ENCODE assay signal across 1 cellular context in genomic region chr12:71439362-71439612, GRCh38.
A peak's percentile ranks its signal among the peaks of the same experiment; 100 is the strongest.
TF ChIP-seq lines count a peak whose summit lies in the region.

No MANE protein-coding gene starts in this region.

TF ChIP-seq in HepG2, 621 proteins besides CTCF, POLR2A, EP300 and RAD21 (continued from another document and continues in another):
- TF ChIP-seq ZNF687 (CRISPR knock-in tag; IDR thresholded peaks at IDR 0.05) (no peak), SP4 (CRISPR knock-in tag; IDR thresholded peaks at IDR 0.05) (no peak), HDAC6 (IDR thresholded peaks at IDR 0.05; ENCODE audit: low read depth, low read length) (no peak), REPIN1 (CRISPR knock-in tag; IDR thresholded peaks at IDR 0.05; ENCODE audit: borderline replicate concordance, low read depth) (no peak), ZC3H13 (CRISPR knock-in tag; IDR thresholded peaks at IDR 0.05) (0 out of 2 replicates have a peak, but pooled peaks have one; percentile 49), ASH2L (IDR thresholded peaks at IDR 0.05; ENCODE audit: insufficient read length, low read depth, low read length) (peak; percentile 77), IKZF4 (CRISPR knock-in tag; IDR thresholded peaks at IDR 0.05; ENCODE audit: borderline replicate concordance, low read depth, not compliant biosample characterization) (no peak), FOXC1 (CRISPR knock-in tag; IDR thresholded peaks at IDR 0.05; ENCODE audit: borderline replicate concordance) (peak; percentile 3; the same call in 1 of the 2 replicates), KDM5B (CRISPR knock-in tag; IDR thresholded peaks at IDR 0.05; ENCODE audit: borderline replicate concordance) (no peak), ZNF724P (CRISPR knock-in tag; IDR thresholded peaks at IDR 0.05; ENCODE audit: borderline replicate concordance) (0 out of 2 replicates have a peak, but pooled peaks have one; percentile 69), ZNF780A (CRISPR knock-in tag; IDR thresholded peaks at IDR 0.05) (0 out of 2 replicates have a peak, but pooled peaks have one; percentile 35), ZNF383 (CRISPR knock-in tag; IDR thresholded peaks at IDR 0.05; ENCODE audit: borderline replicate concordance) (no peak), HNF1A (IDR thresholded peaks at IDR 0.05; ENCODE audit: low read depth) (no peak), HNF1A (CRISPR knock-in tag; IDR thresholded peaks at IDR 0.05; ENCODE audit: borderline replicate concordance) (0 out of 2 replicates have a peak, but pooled peaks have one; percentile 15), ZNF605 (CRISPR knock-in tag; IDR thresholded peaks at IDR 0.05) (peak; percentile 62; the same call in 1 of the 2 replicates), ATF1 (CRISPR knock-in tag; IDR thresholded peaks at IDR 0.05) (0 out of 2 replicates have a peak, but pooled peaks have one; percentile 36), GFI1 (CRISPR knock-in tag; IDR thresholded peaks at IDR 0.05; ENCODE audit: borderline replicate concordance) (0 out of 2 replicates have a peak, but pooled peaks have one; percentile 11), POLR2G (IDR thresholded peaks at IDR 0.05; ENCODE audit: low read depth, low read length) (no peak), HMG20A (CRISPR knock-in tag; IDR thresholded peaks at IDR 0.05; ENCODE audit: borderline replicate concordance) (no peak), NONO (IDR thresholded peaks at IDR 0.05) (no peak), NONO (CRISPR knock-in tag; conservative IDR thresholded peaks at IDR 0.05) (peak; percentile 17; the same call in 1 of the 2 replicates), SOX6 (IDR thresholded peaks at IDR 0.05) (no peak), SOX6 (CRISPR knock-in tag; IDR thresholded peaks at IDR 0.05) (0 out of 2 replicates have a peak, but pooled peaks have one; percentile 1), ZNF609 (CRISPR knock-in tag; IDR thresholded peaks at IDR 0.05; ENCODE audit: borderline replicate concordance) (0 out of 2 replicates have a peak, but pooled peaks have one; percentile 10), TEF (CRISPR knock-in tag; IDR thresholded peaks at IDR 0.05) (no peak), TCF7L2 (IDR thresholded peaks at IDR 0.05; ENCODE audit: low read depth, low read length) (0 out of 2 replicates have a peak, but pooled peaks have one; percentile 60), DR1 (CRISPR knock-in tag; IDR thresholded peaks at IDR 0.05) (no peak), SMAD9 (CRISPR knock-in tag; IDR thresholded peaks at IDR 0.05) (no peak)
- TF ChIP-seq, protein P1, sequence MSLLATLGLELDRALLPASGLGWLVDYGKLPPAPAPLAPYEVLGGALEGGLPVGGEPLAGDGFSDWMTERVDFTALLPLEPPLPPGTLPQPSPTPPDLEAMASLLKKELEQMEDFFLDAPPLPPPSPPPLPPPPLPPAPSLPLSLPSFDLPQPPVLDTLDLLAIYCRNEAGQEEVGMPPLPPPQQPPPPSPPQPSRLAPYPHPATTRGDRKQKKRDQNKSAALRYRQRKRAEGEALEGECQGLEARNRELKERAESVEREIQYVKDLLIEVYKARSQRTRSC (CRISPR knock-in tag; IDR thresholded peaks at IDR 0.05; ENCODE audit: low read depth): no peak
- TF ChIP-seq, protein P2, sequence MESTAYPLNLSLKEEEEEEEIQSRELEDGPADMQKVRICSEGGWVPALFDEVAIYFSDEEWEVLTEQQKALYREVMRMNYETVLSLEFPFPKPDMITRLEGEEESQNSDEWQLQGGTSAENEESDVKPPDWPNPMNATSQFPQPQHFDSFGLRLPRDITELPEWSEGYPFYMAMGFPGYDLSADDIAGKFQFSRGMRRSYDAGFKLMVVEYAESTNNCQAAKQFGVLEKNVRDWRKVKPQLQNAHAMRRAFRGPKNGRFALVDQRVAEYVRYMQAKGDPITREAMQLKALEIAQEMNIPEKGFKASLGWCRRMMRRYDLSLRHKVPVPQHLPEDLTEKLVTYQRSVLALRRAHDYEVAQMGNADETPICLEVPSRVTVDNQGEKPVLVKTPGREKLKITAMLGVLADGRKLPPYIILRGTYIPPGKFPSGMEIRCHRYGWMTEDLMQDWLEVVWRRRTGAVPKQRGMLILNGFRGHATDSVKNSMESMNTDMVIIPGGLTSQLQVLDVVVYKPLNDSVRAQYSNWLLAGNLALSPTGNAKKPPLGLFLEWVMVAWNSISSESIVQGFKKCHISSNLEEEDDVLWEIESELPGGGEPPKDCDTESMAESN (CRISPR knock-in tag; conservative IDR thresholded peaks at IDR 0.05): 0 out of 2 replicates have a peak, but pooled peaks have one; percentile 14
- TF ChIP-seq, protein P3, sequence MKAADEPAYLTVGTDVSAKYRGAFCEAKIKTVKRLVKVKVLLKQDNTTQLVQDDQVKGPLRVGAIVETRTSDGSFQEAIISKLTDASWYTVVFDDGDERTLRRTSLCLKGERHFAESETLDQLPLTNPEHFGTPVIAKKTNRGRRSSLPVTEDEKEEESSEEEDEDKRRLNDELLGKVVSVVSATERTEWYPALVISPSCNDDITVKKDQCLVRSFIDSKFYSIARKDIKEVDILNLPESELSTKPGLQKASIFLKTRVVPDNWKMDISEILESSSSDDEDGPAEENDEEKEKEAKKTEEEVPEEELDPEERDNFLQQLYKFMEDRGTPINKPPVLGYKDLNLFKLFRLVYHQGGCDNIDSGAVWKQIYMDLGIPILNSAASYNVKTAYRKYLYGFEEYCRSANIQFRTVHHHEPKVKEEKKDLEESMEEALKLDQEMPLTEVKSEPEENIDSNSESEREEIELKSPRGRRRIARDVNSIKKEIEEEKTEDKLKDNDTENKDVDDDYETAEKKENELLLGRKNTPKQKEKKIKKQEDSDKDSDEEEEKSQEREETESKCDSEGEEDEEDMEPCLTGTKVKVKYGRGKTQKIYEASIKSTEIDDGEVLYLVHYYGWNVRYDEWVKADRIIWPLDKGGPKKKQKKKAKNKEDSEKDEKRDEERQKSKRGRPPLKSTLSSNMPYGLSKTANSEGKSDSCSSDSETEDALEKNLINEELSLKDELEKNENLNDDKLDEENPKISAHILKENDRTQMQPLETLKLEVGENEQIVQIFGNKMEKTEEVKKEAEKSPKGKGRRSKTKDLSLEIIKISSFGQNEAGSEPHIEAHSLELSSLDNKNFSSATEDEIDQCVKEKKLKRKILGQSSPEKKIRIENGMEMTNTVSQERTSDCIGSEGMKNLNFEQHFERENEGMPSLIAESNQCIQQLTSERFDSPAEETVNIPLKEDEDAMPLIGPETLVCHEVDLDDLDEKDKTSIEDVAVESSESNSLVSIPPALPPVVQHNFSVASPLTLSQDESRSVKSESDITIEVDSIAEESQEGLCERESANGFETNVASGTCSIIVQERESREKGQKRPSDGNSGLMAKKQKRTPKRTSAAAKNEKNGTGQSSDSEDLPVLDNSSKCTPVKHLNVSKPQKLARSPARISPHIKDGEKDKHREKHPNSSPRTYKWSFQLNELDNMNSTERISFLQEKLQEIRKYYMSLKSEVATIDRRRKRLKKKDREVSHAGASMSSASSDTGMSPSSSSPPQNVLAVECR (CRISPR knock-in tag; IDR thresholded peaks at IDR 0.05; ENCODE audit: borderline replicate concordance): no peak
- TF ChIP-seq, protein P4, sequence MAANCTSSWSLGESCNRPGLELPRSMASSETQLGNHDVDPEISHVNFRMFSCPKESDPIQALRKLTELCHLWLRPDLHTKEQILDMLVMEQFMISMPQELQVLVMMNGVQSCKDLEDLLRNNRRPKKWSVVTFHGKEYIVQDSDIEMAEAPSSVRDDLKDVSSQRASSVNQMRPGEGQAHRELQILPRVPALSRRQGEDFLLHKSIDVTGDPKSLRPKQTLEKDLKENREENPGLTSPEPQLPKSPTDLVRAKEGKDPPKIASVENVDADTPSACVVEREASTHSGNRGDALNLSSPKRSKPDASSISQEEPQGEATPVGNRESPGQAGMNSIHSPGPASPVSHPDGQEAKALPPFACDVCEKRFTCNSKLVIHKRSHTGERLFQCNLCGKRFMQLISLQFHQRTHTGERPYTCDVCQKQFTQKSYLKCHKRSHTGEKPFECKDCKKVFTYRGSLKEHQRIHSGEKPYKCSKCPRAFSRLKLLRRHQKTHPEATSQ (CRISPR knock-in tag; IDR thresholded peaks at IDR 0.05; ENCODE audit: borderline replicate concordance): 0 out of 2 replicates have a peak, but pooled peaks have one; percentile 10
